In genomic region chr3:114725966-114726365, GRCh38 we compare ENCODE assay signal across 25 cellular contexts.
A peak's percentile ranks its signal among the peaks of the same experiment; 100 is the strongest.
DNase-seq lines count a peak whose midpoint lies in the region; ATAC-seq, FAIRE-seq and TF ChIP-seq lines count a peak whose summit lies in the region.
"Had no signal": no experiment of that assay in that cellular context is flagged by ENCODE, and none has a peak within 500 bp of the region (broad histone marks: within the 10 kb centered on the region; RNA-seq: fewer than 3 reads in every experiment).

No MANE protein-coding gene starts in this region.

- no peaks in the 10 kb centered on the region for H3K9me3 ChIP-seq in liver (ENCODE audit: control insufficient read depth in 4 of 4, low read length in 3 of 4)
- H3K9me3 ChIP-seq in HepG2 (ENCODE audit: low read length) = no peaks in the 10 kb centered on the region
- H3K9me3 ChIP-seq in right lobe of liver = no peaks in the 10 kb centered on the region
- no peaks in the 10 kb centered on the region for H3K9me3 ChIP-seq in prostate gland
- H3K9me3 ChIP-seq: BE2C, BLaER1 had no signal

- in situ Hi-C loops in HepG2 (cut with HindIII; ENCODE audit: extremely low pct_ligation_motif_present, low pct_unique_long_range_greater_than_20kb) = no loop called here

- no peaks in the 10 kb centered on the region for H4K20me1 ChIP-seq in HepG2 (ENCODE audit: insufficient read depth, low read length)
- H4K20me1 ChIP-seq: BLaER1 had no signal

- H3K9me3 Mint-ChIP-seq in activated T-helper 1 cell treated with anti-CD3 and anti-CD28 coated beads, Interleukin-12 subunit alpha, Interleukin-12 subunit beta, Interleukin-2, Interleukin-4 antibody, amounts not matched to agents 30 ng/mL and 10 ng/mL and 1 ng/mL, durations not matched to agents 14 hours and 24 hours and 36 hours = no peaks in the 10 kb centered on the region
- H3K9me3 Mint-ChIP-seq: CD4-positive, alpha-beta memory T cell; CD8-positive, alpha-beta memory T cell had no signal

- no peak overlapping the region for H3K27ac Mint-ChIP-seq in activated T-helper 1 cell treated with anti-CD3 and anti-CD28 coated beads, Interleukin-12 subunit alpha, Interleukin-12 subunit beta, Interleukin-2, Interleukin-4 antibody, amounts not matched to agents 30 ng/mL and 10 ng/mL and 1 ng/mL, durations not matched to agents 14 hours and 24 hours and 36 hours
- H3K27ac Mint-ChIP-seq: CD14-positive monocyte; CD8-positive, alpha-beta memory T cell had no signal

- no peaks in the 10 kb centered on the region for H3K36me3 ChIP-seq in liver (ENCODE audit: control insufficient read depth in 4 of 4, insufficient read depth in 3 of 4, low read depth in 1 of 4, low read length in 3 of 4)
- H3K36me3 ChIP-seq in HepG2 (replicated peaks in 1 of 2; ENCODE audit: control insufficient read depth in 1 of 2, insufficient read depth in 2 of 2, low read length in 2 of 2) = no peaks in the 10 kb centered on the region
- no peaks in the 10 kb centered on the region for H3K36me3 ChIP-seq in right lobe of liver
- H3K36me3 ChIP-seq in prostate gland = no peaks in the 10 kb centered on the region
- H3K36me3 ChIP-seq: BE2C, BLaER1 had no signal

- no peak overlapping the region for H2AFZ ChIP-seq in HepG2 (ENCODE audit: low read length)

- no peak for TF ChIP-seq CTCF in liver (IDR thresholded peaks at IDR 0.05; ENCODE audit: low read depth, low read length, missing input control)
- TF ChIP-seq CTCF in HepG2 (CRISPR knock-in tag; IDR thresholded peaks at IDR 0.05) = no peak
- no peak for TF ChIP-seq CTCF in right lobe of liver (IDR thresholded peaks at IDR 0.05)
- no peak for TF ChIP-seq CTCF in prostate gland (IDR thresholded peaks at IDR 0.05)

- TF ChIP-seq RAD21 in liver (IDR thresholded peaks at IDR 0.05) (peak in 1 of 2 donors; percentile 8), HepG2 (CRISPR knock-in tag; IDR thresholded peaks at IDR 0.05) (no peak)

- intact Hi-C loops in HepG2 (cut with micrococcal nuclease; ENCODE audit: unreplicated experiment) = no loop called here
- intact Hi-C loops in left colon (cut with DNase I, micrococcal nuclease) = no loop called here
- intact Hi-C loops in right lobe of liver (cut with DNase I) = no loop called here
- intact Hi-C loops in activated T-helper 1 cell treated with anti-CD3 and anti-CD28 coated beads, Interleukin-12 subunit alpha, Interleukin-12 subunit beta, Interleukin-2, Interleukin-4 antibody, amounts not matched to agents 30 ng/mL and 10 ng/mL and 1 ng/mL, durations not matched to agents 14 hours and 24 hours and 36 hours (cut with micrococcal nuclease) = no loop called here
- intact Hi-C loops in prostate gland (cut with DNase I) = no loop called here

- TF ChIP-seq EP300 in HepG2 (IDR thresholded peaks at IDR 0.05; ENCODE audit: low read depth in 2 of 2, low read length in 2 of 2) (no peak), HepG2 (CRISPR knock-in tag; IDR thresholded peaks at IDR 0.05; ENCODE audit: borderline replicate concordance) (no peak)

- H3K9ac ChIP-seq in liver (ENCODE audit: low read depth in 1 of 2, low read length in 2 of 2) (no peak overlapping the region), HepG2 (ENCODE audit: insufficient read depth, low read depth, low read length) (no peak overlapping the region)
- H3K9ac ChIP-seq: BLaER1 had no signal

- no peaks in the 10 kb centered on the region for H3K79me2 ChIP-seq in HepG2 (ENCODE audit: insufficient read depth, low read length)

- H3K36me3 Mint-ChIP-seq in activated T-helper 1 cell treated with anti-CD3 and anti-CD28 coated beads, Interleukin-12 subunit alpha, Interleukin-12 subunit beta, Interleukin-2, Interleukin-4 antibody, amounts not matched to agents 30 ng/mL and 10 ng/mL and 1 ng/mL, durations not matched to agents 14 hours and 24 hours and 36 hours (ENCODE audit: low read depth) = peaks cover 2% of the 10 kb centered on the region
- H3K36me3 Mint-ChIP-seq: CD14-positive monocyte had no signal

- peaks cover 2% of the 10 kb centered on the region for H3K27me3 Mint-ChIP-seq in activated T-helper 1 cell treated with anti-CD3 and anti-CD28 coated beads, Interleukin-12 subunit alpha, Interleukin-12 subunit beta, Interleukin-2, Interleukin-4 antibody, amounts not matched to agents 30 ng/mL and 10 ng/mL and 1 ng/mL, durations not matched to agents 14 hours and 24 hours and 36 hours (ENCODE audit: insufficient read depth)
- H3K27me3 Mint-ChIP-seq: CD4-positive, alpha-beta memory T cell; CD4-positive, CD25-positive, alpha-beta regulatory T cell; CD8-positive, alpha-beta memory T cell had no signal

- no peak for FAIRE-seq in HepG2 (lab: Jason Lieb, UNC)
- FAIRE-seq: A204.1, D721Med, G401.6, GM12891, GM19239 had no signal

- H3K27me3 ChIP-seq in liver (ENCODE audit: control insufficient read depth in 4 of 4, insufficient read depth in 4 of 4, low read length in 3 of 4) (no peaks in the 10 kb centered on the region), HepG2 (ENCODE audit: control insufficient read depth in 1 of 2, insufficient read depth in 2 of 2, low read length in 2 of 2) (no peaks in the 10 kb centered on the region), right lobe of liver (no peaks in the 10 kb centered on the region), prostate gland (replicated peaks; ENCODE audit: insufficient read depth) (no peaks in the 10 kb centered on the region)
- H3K27me3 ChIP-seq: BE2C, BLaER1 had no signal

- no peak overlapping the region for H3K4me3 ChIP-seq in liver (ENCODE audit: low read depth in 1 of 3, low read length in 3 of 3)
- H3K4me3 ChIP-seq in HepG2 (replicated peaks in 1 of 3; ENCODE audit: insufficient read depth in 1 of 3, low read depth in 2 of 3, low read length in 3 of 3) = no peak overlapping the region
- H3K4me3 ChIP-seq in right lobe of liver = no peak overlapping the region
- no peak overlapping the region for H3K4me3 ChIP-seq in prostate gland
- H3K4me3 ChIP-seq: BLaER1 had no signal

- WGBS in liver = 27% methylated on average over 3 of the region's 3 CpGs
- 43% methylated on average over 3 of the region's 3 CpGs for WGBS in HepG2 (ENCODE audit: low lambda C conversion rate)
- 32% methylated on average over 3 of the region's 3 CpGs for WGBS in right lobe of liver (ENCODE audit: insufficient coverage, low coverage, low lambda C conversion rate, missing lambda C conversion rate)
- WGBS in prostate gland = 71% methylated on average over 3 of the region's 3 CpGs

- no TSS peak for BruUV-seq in HepG2 (replicated peaks; lab: Mats Ljungman, UMichigan)

- H3K4me3 Mint-ChIP-seq in activated T-helper 1 cell treated with anti-CD3 and anti-CD28 coated beads, Interleukin-12 subunit alpha, Interleukin-12 subunit beta, Interleukin-2, Interleukin-4 antibody, amounts not matched to agents 30 ng/mL and 10 ng/mL and 1 ng/mL, durations not matched to agents 14 hours and 24 hours and 36 hours = no peak overlapping the region
- H3K4me3 Mint-ChIP-seq: CD14-positive monocyte; CD4-positive, CD25-positive, alpha-beta regulatory T cell; CD8-positive, alpha-beta memory T cell had no signal

- TF ChIP-seq POLR2A in HepG2 (IDR thresholded peaks at IDR 0.05; ENCODE audit: insufficient read depth in 1 of 2, low read depth in 2 of 2, low read length in 2 of 2) (no peak), right lobe of liver (IDR thresholded peaks at IDR 0.05) (no peak), prostate gland (IDR thresholded peaks at IDR 0.05) (no peak)

- H3K27ac ChIP-seq in liver (ENCODE audit: low read depth in 1 of 2, low read length in 2 of 2) = no peak overlapping the region
- no peak overlapping the region for H3K27ac ChIP-seq in HepG2 (ENCODE audit: extremely low read length, insufficient read depth, low read length)
- no peak overlapping the region for H3K27ac ChIP-seq in right lobe of liver
- no peak overlapping the region for H3K27ac ChIP-seq in prostate gland
- H3K27ac ChIP-seq: BLaER1 had no signal

- ATAC-seq in HepG2 (no peak), left colon (peak; percentile 49), right lobe of liver (peak; percentile 60 to 69 (median 68))
- no peak for ATAC-seq in activated CD4-positive, CD25-positive, alpha-beta regulatory T cell treated with anti-CD3 and anti-CD28 coated beads, Interleukin-2, amount 50 U/mL, for 24 hours

- H3K4me1 Mint-ChIP-seq in activated T-helper 1 cell treated with anti-CD3 and anti-CD28 coated beads, Interleukin-12 subunit alpha, Interleukin-12 subunit beta, Interleukin-2, Interleukin-4 antibody, amounts not matched to agents 30 ng/mL and 10 ng/mL and 1 ng/mL, durations not matched to agents 14 hours and 24 hours and 36 hours (ENCODE audit: low read depth) = peaks cover 5% of the 10 kb centered on the region

- peaks cover 6 to 49% (median 18%) of the 10 kb centered on the region in 4 donors for H3K4me1 ChIP-seq in liver (ENCODE audit: control insufficient read depth in 4 of 4, insufficient read depth in 4 of 4, low read length in 3 of 4)
- H3K4me1 ChIP-seq in HepG2 (ENCODE audit: insufficient read depth, low read length) = peaks cover 32% of the 10 kb centered on the region
- peaks cover 0 to 14% (median 3%) of the 10 kb centered on the region in 4 donors for H3K4me1 ChIP-seq in right lobe of liver
- no peaks in the 10 kb centered on the region for H3K4me1 ChIP-seq in prostate gland (replicated peaks)
- H3K4me1 ChIP-seq: BE2C, BLaER1 had no signal

- DNase-seq in HepG2 (ENCODE audit: low spot score) = no peak
- no peak for DNase-seq in left colon
- no peak for DNase-seq in right lobe of liver
- DNase-seq in activated T-helper 1 cell treated with anti-CD3 and anti-CD28 coated beads, Interleukin-12 subunit alpha, Interleukin-12 subunit beta, Interleukin-2, Interleukin-4 antibody, amounts not matched to agents 30 ng/mL and 10 ng/mL and 1 ng/mL, durations not matched to agents 14 hours and 24 hours and 36 hours (ENCODE audit: low spot score) = no peak
- DNase-seq in prostate gland (ENCODE audit: low spot score) = no peak
- DNase-seq: 8988T; ACHN; BE2C; C1 segment of cervical spinal cord; Calu3; CD4-positive, alpha-beta memory T cell; CD4-positive, CD25-positive, alpha-beta regulatory T cell; CD8-positive, alpha-beta memory T cell; COR-L47; DMS79 treated with DMSO at 0.1 percent for 48 hours; GF-D8 had no signal

- POLR2A ChIA-PET in HepG2 (lab: Yijun Ruan, JAX) = no interaction called here

- no peak overlapping the region; the same call in 1 of the 2 replicates for H3K4me2 ChIP-seq in HepG2 (ENCODE audit: low read depth, low read length)
- H3K4me2 ChIP-seq: BLaER1 had no signal

- CTCF ChIA-PET in HepG2 (lab: Yijun Ruan, JAX; ENCODE audit: low intra/inter-chr PET ratio, low total read pairs) = no interaction called here

TF ChIP-seq in liver, 16 proteins besides CTCF, POLR2A, EP300 and RAD21:
- no peak for TF ChIP-seq YY1 (IDR thresholded peaks at IDR 0.05)
- peak in 1 of 2 donors; percentile 27 for TF ChIP-seq RXRA (IDR thresholded peaks at IDR 0.05)
- peak; percentile 21 to 50 for TF ChIP-seq HNF4A (conservative IDR thresholded peaks at IDR 0.05)

TF ChIP-seq in HepG2, 621 proteins besides CTCF, POLR2A, EP300 and RAD21 (continues in another document):
- TF ChIP-seq POLR2AphosphoS2 (IDR thresholded peaks at IDR 0.05; ENCODE audit: low read depth, low read length) (no peak), CCAR2 (optimal IDR thresholded peaks at IDR 0.05; ENCODE audit: low read depth, low read length) (no peak)

Comparison
In these comparisons a context has a peak if more than half of its experiments do, and no peak if none do; other contexts are left out.
1. ATAC-seq: peak in left colon (single experiment) and right lobe of liver (4 of 4); none in HepG2 (single experiment) and activated CD4-positive, CD25-positive, alpha-beta regulatory T cell treated with anti-CD3 and anti-CD28 coated beads, Interleukin-2, amount 50 U/mL, for 24 hours (0 of 2).